21 cellular contexts compared by ENCODE assay signal in the genomic region with DNA sequence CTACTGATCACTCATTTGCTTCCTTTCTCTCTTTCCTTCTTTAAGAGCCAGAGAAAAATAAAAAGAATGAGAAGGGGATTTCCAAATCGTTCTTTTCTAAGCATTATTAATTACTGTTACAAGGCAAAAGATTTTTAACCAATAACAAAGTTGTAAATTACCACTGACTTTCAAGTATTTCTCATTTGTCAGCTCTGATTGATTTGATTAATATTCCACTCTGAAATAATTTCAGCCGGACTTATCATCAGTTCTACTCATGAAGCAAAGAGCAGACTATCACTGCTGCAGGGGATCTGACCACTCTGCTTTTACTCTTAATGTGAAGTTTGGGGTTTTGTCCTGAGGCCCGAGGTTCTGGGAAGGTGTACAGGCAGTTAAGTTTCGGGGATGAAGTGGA. TPM values are rescaled to one million over a fixed set of nuclear protein-coding genes. Genes with fewer than 3 reads are reported as not detected.
DNase-seq lines count a peak whose midpoint lies in the region; ATAC-seq and TF ChIP-seq lines count a peak whose summit lies in the region.
"Had no signal": no experiment of that assay in that cellular context is flagged by ENCODE, and none has a peak within 500 bp of the region (broad histone marks: within the 10 kb centered on the region; RNA-seq: fewer than 3 reads in every experiment).

No MANE protein-coding gene starts in this region.

- H3K27ac ChIP-seq in heart left ventricle (peak overlapping the region in 9 of 12 donors; percentile 7 to 94 (median 28)), ovary (peak overlapping the region; percentile 98 to 99)
- H3K27ac ChIP-seq: C4-2B had no signal

- H3K36me3 ChIP-seq in heart left ventricle (no peaks in the 10 kb centered on the region), ovary (no peaks in the 10 kb centered on the region)

- TF ChIP-seq POLR2A in heart left ventricle (IDR thresholded peaks at IDR 0.05) (no peak), ovary (IDR thresholded peaks at IDR 0.05) (no peak)

- 32 to 37% (median 34%) methylated on average over 4 of the region's 4 CpGs for WGBS in heart left ventricle, 4 donors
- WGBS in ovary, 3 donors = 7 to 11% (median 8%) methylated on average over 4 of the region's 4 CpGs

- no peak for TF ChIP-seq CTCF in heart left ventricle (IDR thresholded peaks at IDR 0.05)
- TF ChIP-seq CTCF in fibroblast of villous mesenchyme (IDR thresholded peaks at IDR 0.05; ENCODE audit: insufficient read depth, low read depth, low read length) = no peak
- TF ChIP-seq CTCF in ovary (IDR thresholded peaks at IDR 0.05) = no peak
- TF ChIP-seq CTCF in type B pancreatic cell (conservative IDR thresholded peaks at IDR 0.05) = no peak

- H3K27me3 ChIP-seq in heart left ventricle (peaks cover under 1 to 92% (median 40%) of the 10 kb centered on the region in 9 donors), ovary (no peaks in the 10 kb centered on the region)
- H3K27me3 ChIP-seq: MG63 had no signal

- H3K4me1 ChIP-seq in heart left ventricle (peaks cover 0 to 78% (median 28%) of the 10 kb centered on the region in 12 donors), ovary (ENCODE audit: insufficient read depth) (peaks cover 13% of the 10 kb centered on the region)

- H3K4me3 Mint-ChIP-seq in type B pancreatic cell = peak overlapping the region; percentile 95
- H3K4me3 Mint-ChIP-seq: activated CD4-positive, alpha-beta T cell treated with anti-CD3 and anti-CD28 coated beads, Interleukin-2, amount 10 ng/mL, durations not matched to agents 7 days and 5 days; natural killer cell treated with Interleukin-12 subunit alpha and Interleukin-12 subunit beta and Interleukin-15 and Interleukin-18, amount 100 ng/mL, for 72 hours had no signal

- no peak for ATAC-seq in heart left ventricle
- no peak for ATAC-seq in left cardiac atrium
- ATAC-seq: natural killer cell treated with Interleukin-12 subunit alpha and Interleukin-12 subunit beta and Interleukin-15 and Interleukin-18, amount 100 ng/mL, for 72 hours had no signal

- DNase-seq in heart left ventricle (no peak), left cardiac atrium (no peak), fibroblast of villous mesenchyme (ENCODE audit: low read depth) (peak; percentile 24), ovary (no peak), type B pancreatic cell (ENCODE audit: extremely low spot score, unreplicated experiment) (no peak), NCI-H1436 treated with DMSO at 0.1 percent for 48 hours (lab: John Stamatoyannopoulos, UW) (no peak), NCI-H146 (lab: John Stamatoyannopoulos, UW) (no peak), superior temporal gyrus (ENCODE audit: extremely low spot score) (no peak)
- DNase-seq: 8988T; activated CD4-positive, alpha-beta T cell treated with anti-CD3 and anti-CD28 coated beads, Interleukin-2, amount 10 ng/mL, durations not matched to agents 7 days and 5 days; activated naive CD4-positive, alpha-beta T cell treated with Interleukin-2 at 50 U/mL for 16 hours; activated T-cell treated with anti-CD3 and anti-CD28 coated beads for 4 hours; DMS53; effector CD8-positive, alpha-beta T cell; MG63; NCI-H2029; NCI-H524; SK-N-SH; stimulated activated CD4-positive, alpha-beta T cell treated with anti-CD3 and anti-CD28 coated beads, Interleukin-4, amount 100 ng/mL, for 4 hours had no signal

- H3K27ac Mint-ChIP-seq in type B pancreatic cell = peak overlapping the region; percentile 68
- H3K27ac Mint-ChIP-seq: activated CD4-positive, alpha-beta T cell treated with anti-CD3 and anti-CD28 coated beads, Interleukin-2, amount 10 ng/mL, durations not matched to agents 7 days and 5 days; natural killer cell treated with Interleukin-12 subunit alpha and Interleukin-12 subunit beta and Interleukin-15 and Interleukin-18, amount 100 ng/mL, for 72 hours had no signal

- TF ChIP-seq EP300 in ovary (IDR thresholded peaks at IDR 0.05) = no peak

- H3K9me3 ChIP-seq in heart left ventricle = no peaks in the 10 kb centered on the region
- no peaks in the 10 kb centered on the region for H3K9me3 ChIP-seq in ovary
- H3K9me3 ChIP-seq: MG63, SK-N-SH had no signal

- H3K36me3 Mint-ChIP-seq in type B pancreatic cell = peaks cover 4% of the 10 kb centered on the region

- H3K27me3 Mint-ChIP-seq in type B pancreatic cell = peaks cover 62% of the 10 kb centered on the region

- H3K4me3 ChIP-seq in heart left ventricle (no peak overlapping the region), fibroblast of villous mesenchyme (ENCODE audit: low read depth, low read length) (no peak overlapping the region), ovary (peak overlapping the region; percentile 3)
- H3K4me3 ChIP-seq: MG63 had no signal

- intact Hi-C loops in heart left ventricle (cut with DNase I) = loop anchor here in 7 of 10 donors (10.0 kb wide), 8 partner anchors 234 to 1506 kb away; no protein-coding TSS in a partner anchor
- intact Hi-C loops in left cardiac atrium (cut with DNase I) = loop anchor here (10.0 kb wide), 2 partner anchors 234 to 884 kb away; no protein-coding TSS in a partner anchor
- intact Hi-C loops in ovary (cut with DNase I) = no loop called here

- H3K9me3 Mint-ChIP-seq in type B pancreatic cell = no peaks in the 10 kb centered on the region
- H3K9me3 Mint-ChIP-seq: natural killer cell treated with Interleukin-12 subunit alpha and Interleukin-12 subunit beta and Interleukin-15 and Interleukin-18, amount 100 ng/mL, for 72 hours had no signal

- peaks cover 71% of the 10 kb centered on the region for H3K4me1 Mint-ChIP-seq in type B pancreatic cell (ENCODE audit: unreplicated experiment)
- H3K4me1 Mint-ChIP-seq: activated CD4-positive, alpha-beta T cell treated with anti-CD3 and anti-CD28 coated beads, Interleukin-2, amount 10 ng/mL, durations not matched to agents 7 days and 5 days had no signal

RNA-seq across cellular contexts. Expression of gene NR2F2, which starts 19.8 kb away (rescaled TPM):
- total RNA-seq in heart left ventricle (10 to 100 TPM; 11.9 to 22.4 (median 16.5) TPM), left cardiac atrium (10 to 100 TPM; 41.2 to 43.5 TPM), fibroblast of villous mesenchyme (73.1 and 96.3 TPM in 2 replicates), ovary (100 to 1,000 TPM in 6 of 7 donors, 10 to 100 TPM in 1; 68.6 to 424 (median 343) TPM), type B pancreatic cell (ENCODE audit: low replicate concordance) (135 and 270 TPM in 2 replicates)
- polyA plus RNA-seq in heart left ventricle (10 to 100 TPM; 11.8 to 16.1 TPM), ovary (100 to 1,000 TPM; 230 to 392 TPM)
- total RNA-seq: activated CD4-positive, alpha-beta T cell treated with anti-CD3 and anti-CD28 coated beads, Interleukin-2, amount 10 ng/mL, durations not matched to agents 7 days and 5 days; natural killer cell treated with Interleukin-12 subunit alpha and Interleukin-12 subunit beta and Interleukin-15 and Interleukin-18, amount 100 ng/mL, for 72 hours had no signal

Comparison
In these comparisons a context has a peak if more than half of its experiments do, and no peak if none do; other contexts are left out.
1. intact Hi-C loops: an anchor here in heart left ventricle (10.0 kb wide) and left cardiac atrium (10.0 kb wide); none called in ovary.